Comparison of ENCODE assay signal across 21 cellular contexts in genomic region chr20:60085551-60086132, GRCh38.
"Had no signal": no experiment of that assay in that cellular context is flagged by ENCODE, and none has a peak within 500 bp of the region (broad histone marks: within the 10 kb centered on the region; RNA-seq: fewer than 3 reads in every experiment).

No MANE protein-coding gene starts in this region.

- DNase-seq: activated CD4-positive, alpha-beta T cell treated with anti-CD3 and anti-CD28 coated beads, Interleukin-2, amount 10 ng/mL, durations not matched to agents 24 days and 14 days; activated CD4-positive, CD25-positive, alpha-beta regulatory T cell; activated CD8-positive, alpha-beta T cell treated with anti-CD3 and anti-CD28 coated beads for 36 hours; activated naive CD4-positive, alpha-beta T cell treated with Interleukin-2 at 50 U/mL for 16 hours; activated naive CD8-positive, alpha-beta T cell treated with anti-CD3 and anti-CD28 coated beads, Interleukin-2, amount 10 ng/mL, durations not matched to agents 7 days and 5 days; activated T-cell treated with anti-CD3 and anti-CD28 coated beads, Interleukin-2, amount 50 U/mL, for 1 hour; body of pancreas; effector memory CD8-positive, alpha-beta T cell; foreskin fibroblast; glutamatergic neuron; hippocampal formation; kidney glomerular epithelial cell; left ventricle myocardium superior; naive thymus-derived CD4-positive, alpha-beta T cell; retina; stimulated activated CD4-positive, alpha-beta T cell treated with anti-CD3 and anti-CD28 coated beads, Interleukin-2, amount 100 ng/mL, for 24 hours; stimulated activated naive CD8-positive, alpha-beta T cell treated with anti-CD3 and anti-CD28 coated beads, Interleukin-15, amount 100 ng/mL, for 72 hours; T-helper 1 cell; T-helper 9 cell had no signal

- H3K36me3 Mint-ChIP-seq: activated naive CD8-positive, alpha-beta T cell treated with anti-CD3 and anti-CD28 coated beads, Interleukin-2, amount 10 ng/mL, durations not matched to agents 7 days and 5 days; type B pancreatic cell had no signal

- H3K4me3 Mint-ChIP-seq: activated CD4-positive, alpha-beta T cell treated with anti-CD3 and anti-CD28 coated beads, Interleukin-2, amount 10 ng/mL, durations not matched to agents 24 days and 14 days; activated CD8-positive, alpha-beta T cell treated with anti-CD3 and anti-CD28 coated beads for 36 hours; activated naive CD8-positive, alpha-beta T cell treated with anti-CD3 and anti-CD28 coated beads, Interleukin-2, amount 10 ng/mL, durations not matched to agents 7 days and 5 days; activated T-helper 17 cell treated with anti-CD3 and anti-CD28 coated beads, Interleukin-2, amount 50 U/mL, for 72 hours; stimulated activated naive CD8-positive, alpha-beta T cell treated with anti-CD3 and anti-CD28 coated beads, Interleukin-15, amount 100 ng/mL, for 72 hours; type B pancreatic cell had no signal

- ATAC-seq: activated CD8-positive, alpha-beta T cell treated with anti-CD3 and anti-CD28 coated beads for 36 hours; activated T-helper 17 cell treated with anti-CD3 and anti-CD28 coated beads, Interleukin-2, amount 50 U/mL, for 72 hours; body of pancreas; effector memory CD8-positive, alpha-beta T cell; left ventricle myocardium superior; naive thymus-derived CD4-positive, alpha-beta T cell; stimulated activated naive CD8-positive, alpha-beta T cell treated with anti-CD3 and anti-CD28 coated beads, Interleukin-15, amount 100 ng/mL, for 72 hours had no signal

- H3K4me3 ChIP-seq: body of pancreas had no signal

- H3K4me1 Mint-ChIP-seq: activated CD4-positive, alpha-beta T cell treated with anti-CD3 and anti-CD28 coated beads, Interleukin-2, amount 10 ng/mL, durations not matched to agents 24 days and 14 days; activated T-helper 17 cell treated with anti-CD3 and anti-CD28 coated beads, Interleukin-2, amount 50 U/mL, for 72 hours had no signal

- H3K27ac ChIP-seq: body of pancreas had no signal

- H3K27ac Mint-ChIP-seq: activated CD4-positive, alpha-beta T cell treated with anti-CD3 and anti-CD28 coated beads, Interleukin-2, amount 10 ng/mL, durations not matched to agents 24 days and 14 days; activated CD8-positive, alpha-beta T cell treated with anti-CD3 and anti-CD28 coated beads for 36 hours; activated naive CD8-positive, alpha-beta T cell treated with anti-CD3 and anti-CD28 coated beads, Interleukin-2, amount 10 ng/mL, durations not matched to agents 7 days and 5 days; activated T-helper 17 cell treated with anti-CD3 and anti-CD28 coated beads, Interleukin-2, amount 50 U/mL, for 72 hours; effector memory CD8-positive, alpha-beta T cell; naive thymus-derived CD4-positive, alpha-beta T cell; stimulated activated naive CD8-positive, alpha-beta T cell treated with anti-CD3 and anti-CD28 coated beads, Interleukin-15, amount 100 ng/mL, for 72 hours; type B pancreatic cell had no signal

- H3K9me3 Mint-ChIP-seq: activated CD4-positive, alpha-beta T cell treated with anti-CD3 and anti-CD28 coated beads, Interleukin-2, amount 10 ng/mL, durations not matched to agents 24 days and 14 days; activated CD8-positive, alpha-beta T cell treated with anti-CD3 and anti-CD28 coated beads for 36 hours; activated naive CD8-positive, alpha-beta T cell treated with anti-CD3 and anti-CD28 coated beads, Interleukin-2, amount 10 ng/mL, durations not matched to agents 7 days and 5 days; activated T-helper 17 cell treated with anti-CD3 and anti-CD28 coated beads, Interleukin-2, amount 50 U/mL, for 72 hours; effector memory CD8-positive, alpha-beta T cell; naive thymus-derived CD4-positive, alpha-beta T cell; stimulated activated naive CD8-positive, alpha-beta T cell treated with anti-CD3 and anti-CD28 coated beads, Interleukin-15, amount 100 ng/mL, for 72 hours; type B pancreatic cell had no signal

- H3K4me1 ChIP-seq: body of pancreas had no signal

- H3K9me3 ChIP-seq: body of pancreas had no signal
